In genomic region chr2:162072976-162073775, GRCh38 we compare ENCODE assay signal across 8 cellular contexts. TPM values are rescaled to one million over a fixed set of nuclear protein-coding genes. Genes with fewer than 3 reads are reported as not detected.
A peak's percentile ranks its signal among the peaks of the same experiment; 100 is the strongest.
DNase-seq lines count a peak whose midpoint lies in the region; ATAC-seq and TF ChIP-seq lines count a peak whose summit lies in the region.

No MANE protein-coding gene starts in this region.

- H3K9me3 ChIP-seq in CD8-positive, alpha-beta memory T cell (ENCODE audit: low read length) = no peaks in the 10 kb centered on the region
- peaks cover 0 to under 1% of the 10 kb centered on the region in 2 donors for H3K9me3 ChIP-seq in left lung

- peak overlapping the region; percentile 69 for H3K27ac ChIP-seq in CD8-positive, alpha-beta memory T cell (ENCODE audit: low read depth, low read length)
- peak overlapping the region; percentile 10 for H3K27ac ChIP-seq in brain microvascular endothelial cell
- peak overlapping the region; percentile 65 to 83 for H3K27ac ChIP-seq in left lung

- ATAC-seq in left lung (peak; percentile 48), GM18873 (IDR thresholded peaks at IDR 0.05; ENCODE audit: low FRiP score, unreplicated experiment) (no peak), GM18519 (IDR thresholded peaks at IDR 0.05; ENCODE audit: low FRiP score, unreplicated experiment) (no peak)
- peak; percentile 56 for ATAC-seq in stimulated activated naive CD8-positive, alpha-beta T cell treated with anti-CD3 and anti-CD28 coated beads, Interleukin-15, amount 100 ng/mL, for 72 hours

- peak in 1 of 5 donors; percentile 38 for DNase-seq in CD8-positive, alpha-beta memory T cell
- DNase-seq in NCI-H2227 (lab: John Stamatoyannopoulos, UW; ENCODE audit: unreplicated experiment) (peak; percentile 25), brain microvascular endothelial cell (no peak), left lung (no peak), posterior vena cava (ENCODE audit: low spot score) (no peak)
- peak in 1 of 2 donors; percentile 41 for DNase-seq in stimulated activated naive CD8-positive, alpha-beta T cell treated with anti-CD3 and anti-CD28 coated beads, Interleukin-15, amount 100 ng/mL, for 72 hours

- peaks cover 6 to 12% (median 8%) of the 10 kb centered on the region in 3 donors for H3K36me3 Mint-ChIP-seq in CD8-positive, alpha-beta memory T cell

- peaks cover 38 to 64% (median 52%) of the 10 kb centered on the region in 3 donors for H3K4me1 Mint-ChIP-seq in CD8-positive, alpha-beta memory T cell
- peaks cover 50% of the 10 kb centered on the region for H3K4me1 Mint-ChIP-seq in stimulated activated naive CD8-positive, alpha-beta T cell treated with anti-CD3 and anti-CD28 coated beads, Interleukin-15, amount 100 ng/mL, for 72 hours

- no peaks in the 10 kb centered on the region for H3K36me3 ChIP-seq in CD8-positive, alpha-beta memory T cell (ENCODE audit: insufficient read depth, low read length)
- H3K36me3 ChIP-seq in brain microvascular endothelial cell (replicated peaks) (no peaks in the 10 kb centered on the region), left lung (no peaks in the 10 kb centered on the region)

- H3K4me1 ChIP-seq in CD8-positive, alpha-beta memory T cell (ENCODE audit: insufficient read depth, low read length) = peaks cover 36% of the 10 kb centered on the region
- H3K4me1 ChIP-seq in left lung = peaks cover 0 to 9% of the 10 kb centered on the region in 2 donors

- CTCF ChIA-PET in CD8-positive, alpha-beta memory T cell (lab: Charles Lee) = interaction anchor here (1.3 to 2.0 kb wide), 2 partner anchors 16 to 65 kb away, joined by 3 to 6 read pairs; no protein-coding TSS in a partner anchor

- TF ChIP-seq CTCF in brain microvascular endothelial cell (IDR thresholded peaks at IDR 0.05; ENCODE audit: low read depth, low read length, missing control alignments) (no peak), left lung (IDR thresholded peaks at IDR 0.05) (no peak)

- POLR2A ChIA-PET in CD8-positive, alpha-beta memory T cell (lab: Charles Lee) = interaction anchor here (0.8 kb wide), 1 partner anchor 12 kb away, joined by 3 read pairs; no protein-coding TSS in a partner anchor

- peak overlapping the region; percentile 85 for H3K4me3 ChIP-seq in CD8-positive, alpha-beta memory T cell (ENCODE audit: low read length)
- peak overlapping the region; percentile 67 for H3K4me3 ChIP-seq in brain microvascular endothelial cell (ENCODE audit: low read depth, low read length)
- peak overlapping the region; percentile 43 to 46 for H3K4me3 ChIP-seq in left lung

- peaks cover 9 to 11% of the 10 kb centered on the region in 2 donors for H3K27me3 Mint-ChIP-seq in CD8-positive, alpha-beta memory T cell
- H3K27me3 Mint-ChIP-seq in stimulated activated naive CD8-positive, alpha-beta T cell treated with anti-CD3 and anti-CD28 coated beads, Interleukin-15, amount 100 ng/mL, for 72 hours = no peaks in the 10 kb centered on the region

- H3K27me3 ChIP-seq in CD8-positive, alpha-beta memory T cell (ENCODE audit: insufficient read depth, low read length, poor library complexity, severe bottlenecking) = no peaks in the 10 kb centered on the region
- H3K27me3 ChIP-seq in brain microvascular endothelial cell (replicated peaks) (no peaks in the 10 kb centered on the region), left lung (peaks cover 0 to 29% of the 10 kb centered on the region in 2 donors)

- peak overlapping the region; percentile 89 to 99 (median 96) for H3K4me3 Mint-ChIP-seq in CD8-positive, alpha-beta memory T cell
- H3K4me3 Mint-ChIP-seq in stimulated activated naive CD8-positive, alpha-beta T cell treated with anti-CD3 and anti-CD28 coated beads, Interleukin-15, amount 100 ng/mL, for 72 hours = peak overlapping the region; percentile 94 to 97

- in situ Hi-C loops in brain microvascular endothelial cell (cut with HindIII; ENCODE audit: low pct_ligation_motif_present, low sequenced_read_pairs) = no loop called here

- peaks cover 0 to 7% (median 5%) of the 10 kb centered on the region in 5 donors for H3K9me3 Mint-ChIP-seq in CD8-positive, alpha-beta memory T cell
- H3K9me3 Mint-ChIP-seq in stimulated activated naive CD8-positive, alpha-beta T cell treated with anti-CD3 and anti-CD28 coated beads, Interleukin-15, amount 100 ng/mL, for 72 hours = peaks cover 5 to 10% of the 10 kb centered on the region in 2 donors

- peak overlapping the region; percentile 78 to 98 (median 94) for H3K27ac Mint-ChIP-seq in CD8-positive, alpha-beta memory T cell
- peak overlapping the region; percentile 74 to 92 for H3K27ac Mint-ChIP-seq in stimulated activated naive CD8-positive, alpha-beta T cell treated with anti-CD3 and anti-CD28 coated beads, Interleukin-15, amount 100 ng/mL, for 72 hours

- intact Hi-C loops in left lung (cut with DNase I) = no loop called here
- intact Hi-C loops in posterior vena cava (cut with DNase I) = no loop called here

RNA-seq across cellular contexts. Expression of gene DPP4, which starts 0.8 kb away (rescaled TPM):
- total RNA-seq in CD8-positive, alpha-beta memory T cell = 10 to 100 TPM; 14.6 to 15.4 TPM
- 71.7 TPM for polyA plus RNA-seq in CD8-positive, alpha-beta memory T cell
- total RNA-seq in left lung = 100 to 1,000 TPM in 1 of 2 donors, 10 to 100 TPM in 1; 28.0 to 105 TPM
- 1 to 10 TPM; 2.4 to 5.1 TPM for total RNA-seq in posterior vena cava

Comparison
In these comparisons a context has a peak if more than half of its experiments do, and no peak if none do; other contexts are left out.
1. H3K27ac ChIP-seq: peak in every context shown above with its lines; median percentile 74 in left lung; 69 in CD8-positive, alpha-beta memory T cell; 10 in brain microvascular endothelial cell.
2. ATAC-seq: peak in left lung (single experiment) and stimulated activated naive CD8-positive, alpha-beta T cell treated with anti-CD3 and anti-CD28 coated beads, Interleukin-15, amount 100 ng/mL, for 72 hours (single experiment); none in GM18873 (single experiment) and GM18519 (single experiment).
3. Peak in every context shown above with its lines, with median percentiles within 50 percentile points of each other: H3K4me3 ChIP-seq.